In the genomic region with DNA sequence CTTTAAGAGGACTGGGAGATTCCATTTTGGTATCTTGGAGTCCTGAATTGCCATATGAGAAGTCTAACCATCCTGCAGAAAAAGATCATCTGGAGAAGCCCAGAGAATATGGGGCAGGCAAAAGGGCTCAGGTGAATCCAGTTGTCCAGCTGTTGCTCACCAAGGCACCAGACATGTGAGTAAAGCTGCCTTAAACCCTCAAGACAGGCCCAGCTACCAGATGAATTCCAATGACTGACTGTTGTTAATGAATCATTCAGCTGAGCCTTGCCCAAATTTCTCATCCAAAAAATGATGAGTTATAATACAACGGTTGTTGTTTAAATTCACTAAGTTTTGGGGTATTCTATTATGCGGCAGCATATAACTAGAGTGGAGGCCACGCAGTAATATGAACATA, we compare ENCODE assay signal across 32 cellular contexts. TPM values are rescaled to one million over a fixed set of nuclear protein-coding genes. Genes with fewer than 3 reads are reported as not detected.
"Had no signal": no experiment of that assay in that cellular context is flagged by ENCODE, and none has a peak within 500 bp of the region (broad histone marks: within the 10 kb centered on the region; RNA-seq: fewer than 3 reads in every experiment).

No MANE protein-coding gene starts in this region.

- H3K36me3 ChIP-seq: esophagus squamous epithelium, thoracic aorta, vagina, WERI-Rb-1 had no signal

- FAIRE-seq: endothelial cell of umbilical vein, TTC549 had no signal

- H3K79me2 ChIP-seq: parathyroid adenoma had no signal

- H3K9ac ChIP-seq: parathyroid adenoma had no signal

- H2AFZ ChIP-seq: parathyroid adenoma had no signal

- ATAC-seq: activated CD8-positive, alpha-beta memory T cell treated with anti-CD3 and anti-CD28 coated beads, Interleukin-2, amount 10 ng/mL, durations not matched to agents 7 days and 5 days; activated CD8-positive, alpha-beta T cell treated with anti-CD3 and anti-CD28 coated beads for 36 hours; activated naive CD8-positive, alpha-beta T cell treated with anti-CD3 and anti-CD28 coated beads, Interleukin-2, amount 50 U/mL, for 24 hours; body of pancreas; left colon; mucosa of descending colon; right cardiac atrium; stimulated activated naive B cell treated with anti-CD40 and anti-IgM and Interleukin-4, amounts not matched to agents 10 μg/mL and 1 μg/mL and 100 μg/mL, for 72 hours; T-cell had no signal

- H3K4me3 ChIP-seq: body of pancreas, esophagus squamous epithelium, mucosa of descending colon, skin epidermis, thoracic aorta, vagina had no signal

- H3K9me3 ChIP-seq: body of pancreas, esophagus squamous epithelium, mucosa of descending colon, thoracic aorta, vagina had no signal

- H3K4me1 ChIP-seq: body of pancreas, esophagus squamous epithelium, parathyroid adenoma, vagina had no signal

- H3K27ac ChIP-seq: body of pancreas, esophagus squamous epithelium, parathyroid adenoma, skin epidermis, thoracic aorta, vagina, WERI-Rb-1 had no signal

- DNase-seq: activated CD4-positive, alpha-beta T cell treated with anti-CD3 and anti-CD28 coated beads, Interleukin-2, amount 10 ng/mL, durations not matched to agents 7 days and 5 days; activated CD4-positive, CD25-positive, alpha-beta regulatory T cell treated with anti-CD3 and anti-CD28 coated beads, Interleukin-2, amount 50 U/mL, for 72 hours; activated CD8-positive, alpha-beta memory T cell treated with anti-CD3 and anti-CD28 coated beads, Interleukin-2, amount 10 ng/mL, durations not matched to agents 7 days and 5 days; activated CD8-positive, alpha-beta T cell treated with anti-CD3 and anti-CD28 coated beads for 36 hours; activated effector memory CD4-positive, alpha-beta T cell treated with anti-CD3 and anti-CD28 coated beads, Interleukin-2, amount 50 U/mL, for 16 hours; activated naive CD4-positive, alpha-beta T cell treated with anti-CD3 and anti-CD28 coated beads, Interleukin-2, amount 50 U/mL, for 16 hours; activated naive CD8-positive, alpha-beta T cell treated with anti-CD3 and anti-CD28 coated beads, Interleukin-2, amount 50 U/mL, for 24 hours; activated T-cell treated with anti-CD3 and anti-CD28 coated beads for 4 hours; body of pancreas; caudate nucleus; dermis blood vessel endothelial cell; effector memory CD4-positive, alpha-beta T cell; esophagus squamous epithelium; foreskin melanocyte; glutamatergic neuron; hippocampal formation; left colon; mesenchymal stem cell; mucosa of descending colon; nephron progenitor cell; right cardiac atrium; stimulated activated CD4-positive, alpha-beta T cell treated with anti-CD3 and anti-CD28 coated beads, Interleukin-1b, Interleukin-23, amount 100 ng/mL, for 48 hours; stimulated activated naive B cell treated with anti-CD40 and anti-IgM and Interleukin-4, amounts not matched to agents 10 μg/mL and 1 μg/mL and 100 μg/mL, for 72 hours; T-cell; WERI-Rb-1 had no signal

- H3K27me3 ChIP-seq: body of pancreas, esophagus squamous epithelium, vagina had no signal

RNA-seq across cellular contexts. Expression of a gene that starts 22.0 kb away (rescaled TPM):
- total RNA-seq: activated CD4-positive, alpha-beta T cell treated with anti-CD3 and anti-CD28 coated beads, Interleukin-2, amount 10 ng/mL, durations not matched to agents 7 days and 5 days; activated CD8-positive, alpha-beta memory T cell treated with anti-CD3 and anti-CD28 coated beads, Interleukin-2, amount 10 ng/mL, durations not matched to agents 7 days and 5 days; activated CD8-positive, alpha-beta T cell treated with anti-CD3 and anti-CD28 coated beads for 36 hours; dermis blood vessel endothelial cell; endothelial cell of umbilical vein; pulmonary artery endothelial cell; right cardiac atrium; vagina had no signal
- polyA plus RNA-seq: endothelial cell of umbilical vein had no signal
